In genomic region chr12:12294215-12295005, GRCh38 we compare ENCODE assay signal across 1 cellular context.
TF ChIP-seq lines count a peak whose summit lies in the region.

No MANE protein-coding gene starts in this region.

TF ChIP-seq in H1, 55 proteins besides CTCF, POLR2A, EP300 and RAD21 (continued from another document):
- no peak for TF ChIP-seq CHD7 (IDR thresholded peaks at IDR 0.05; ENCODE audit: insufficient replicate concordance, low read length)
- no peak for TF ChIP-seq CHD1 (IDR thresholded peaks at IDR 0.05; ENCODE audit: low read depth, low read length)
- TF ChIP-seq TBP (IDR thresholded peaks at IDR 0.05; ENCODE audit: low read depth, low read length), result no peak
- TF ChIP-seq SP2 (IDR thresholded peaks at IDR 0.05; ENCODE audit: low read length), result no peak
- peak; percentile 14 for TF ChIP-seq TAF7 (optimal IDR thresholded peaks at IDR 0.05; ENCODE audit: borderline replicate concordance, low read depth, low read length)
- TF ChIP-seq KDM1A (IDR thresholded peaks at IDR 0.05; ENCODE audit: borderline replicate concordance, low read length), result no peak
- TF ChIP-seq CEBPB (IDR thresholded peaks at IDR 0.05; ENCODE audit: low read depth, low read length), result no peak
- no peak for TF ChIP-seq BRCA1 (IDR thresholded peaks at IDR 0.05; ENCODE audit: low read depth, low read length)
- TF ChIP-seq MAFK (IDR thresholded peaks at IDR 0.05; ENCODE audit: low read depth, low read length), result no peak
- no peak for TF ChIP-seq SRF (IDR thresholded peaks at IDR 0.05; ENCODE audit: low read depth, low read length)
- TF ChIP-seq SP1 (IDR thresholded peaks at IDR 0.05; ENCODE audit: low read depth, low read length), result 0 out of 2 replicates have a peak, but pooled peaks have one; percentile 15
- TF ChIP-seq USF2 (IDR thresholded peaks at IDR 0.05; ENCODE audit: low read length), result peak; percentile 61
- no peak for TF ChIP-seq RFX5 (IDR thresholded peaks at IDR 0.05; ENCODE audit: borderline replicate concordance, low read depth, low read length)
- no peak for TF ChIP-seq EZH2 (IDR thresholded peaks at IDR 0.05; ENCODE audit: low read depth, low read length, severe bottlenecking)
- TF ChIP-seq SIX5 (IDR thresholded peaks at IDR 0.05; ENCODE audit: low read depth, low read length), result no peak
- TF ChIP-seq TCF12 (IDR thresholded peaks at IDR 0.05; ENCODE audit: low read depth, low read length), result no peak
- TF ChIP-seq BCL11A (IDR thresholded peaks at IDR 0.05; ENCODE audit: low read depth in 2 of 2, low read length in 2 of 2), result no peak
- no peak for TF ChIP-seq RNF2 (IDR thresholded peaks at IDR 0.05; ENCODE audit: borderline replicate concordance, low read depth, low read length, missing control alignments, poor library complexity, severe bottlenecking)
- no peak for TF ChIP-seq SP4 (IDR thresholded peaks at IDR 0.05; ENCODE audit: low read length)
- no peak for TF ChIP-seq HDAC6 (IDR thresholded peaks at IDR 0.05; ENCODE audit: low read depth, low read length)
- TF ChIP-seq GTF2F1 (IDR thresholded peaks at IDR 0.05; ENCODE audit: borderline replicate concordance, low read depth, low read length), result no peak
- no peak for TF ChIP-seq JUND (IDR thresholded peaks at IDR 0.05; ENCODE audit: low read length)
- TF ChIP-seq POU5F1 (IDR thresholded peaks at IDR 0.05; ENCODE audit: low read depth, low read length), result no peak
- TF ChIP-seq YY1 (IDR thresholded peaks at IDR 0.05; ENCODE audit: low read depth, low read length), result no peak; the same call in 1 of the 2 replicates
- no peak for TF ChIP-seq KDM4A (IDR thresholded peaks at IDR 0.05; ENCODE audit: low read depth, low read length, severe bottlenecking)
- TF ChIP-seq GABPA (IDR thresholded peaks at IDR 0.05; ENCODE audit: borderline replicate concordance, insufficient read depth, low read length), result no peak
- no peak for TF ChIP-seq PHF8 (conservative IDR thresholded peaks at IDR 0.05; ENCODE audit: low read depth, low read length)
- TF ChIP-seq TAF1 (IDR thresholded peaks at IDR 0.05; ENCODE audit: low read depth, low read length), result 0 out of 2 replicates have a peak, but pooled peaks have one; percentile 23
- no peak for TF ChIP-seq ATF2 (IDR thresholded peaks at IDR 0.05; ENCODE audit: low read length)
- no peak for TF ChIP-seq NANOG (IDR thresholded peaks at IDR 0.05; ENCODE audit: insufficient read depth, low read depth, low read length, poor library complexity, severe bottlenecking)
- TF ChIP-seq SUZ12 (IDR thresholded peaks at IDR 0.05; ENCODE audit: low read length), result no peak
- peak; percentile 82 for TF ChIP-seq CTBP2 (IDR thresholded peaks at IDR 0.05; ENCODE audit: borderline replicate concordance, insufficient read depth, insufficient read length, low read length)
- TF ChIP-seq FOSL1 (IDR thresholded peaks at IDR 0.05; ENCODE audit: insufficient read depth, low read depth, low read length), result no peak
- TF ChIP-seq SAP30 (IDR thresholded peaks at IDR 0.05; ENCODE audit: insufficient read depth, insufficient replicate concordance, low read length), result no peak
- TF ChIP-seq SIRT6 (IDR thresholded peaks at IDR 0.05; ENCODE audit: low read length), result no peak
- TF ChIP-seq RXRA (IDR thresholded peaks at IDR 0.05; ENCODE audit: insufficient read depth, low read depth, low read length), result no peak
- TF ChIP-seq JUN (IDR thresholded peaks at IDR 0.05; ENCODE audit: low read depth, low read length), result no peak
- TF ChIP-seq ZNF274 (IDR thresholded peaks at IDR 0.05; ENCODE audit: borderline replicate concordance, extremely low read depth, low read length), result no peak
- TF ChIP-seq ATF3 (IDR thresholded peaks at IDR 0.05; ENCODE audit: insufficient read depth, low read depth, low read length), result no peak
- TF ChIP-seq CHD2 (IDR thresholded peaks at IDR 0.05; ENCODE audit: low read length), result no peak
- no peak for TF ChIP-seq MAX (IDR thresholded peaks at IDR 0.05)
- no peak for TF ChIP-seq BACH1 (IDR thresholded peaks at IDR 0.05; ENCODE audit: low read length)
- no peak for TF ChIP-seq RBBP5 (IDR thresholded peaks at IDR 0.05; ENCODE audit: borderline replicate concordance, low read depth, low read length)
- no peak for TF ChIP-seq CBX8 (IDR thresholded peaks at IDR 0.05; ENCODE audit: borderline replicate concordance, low read depth, low read length)
- TF ChIP-seq CREB1 (IDR thresholded peaks at IDR 0.05), result no peak
- no peak for TF ChIP-seq KDM5A (IDR thresholded peaks at IDR 0.05; ENCODE audit: low read length)
- no peak for TF ChIP-seq EGR1 (IDR thresholded peaks at IDR 0.05; ENCODE audit: borderline replicate concordance, low read depth, low read length)
- TF ChIP-seq TEAD4 (IDR thresholded peaks at IDR 0.05; ENCODE audit: low read depth, low read length), result peak; percentile 92
